26 cellular contexts compared by ENCODE assay signal in the genomic region with DNA sequence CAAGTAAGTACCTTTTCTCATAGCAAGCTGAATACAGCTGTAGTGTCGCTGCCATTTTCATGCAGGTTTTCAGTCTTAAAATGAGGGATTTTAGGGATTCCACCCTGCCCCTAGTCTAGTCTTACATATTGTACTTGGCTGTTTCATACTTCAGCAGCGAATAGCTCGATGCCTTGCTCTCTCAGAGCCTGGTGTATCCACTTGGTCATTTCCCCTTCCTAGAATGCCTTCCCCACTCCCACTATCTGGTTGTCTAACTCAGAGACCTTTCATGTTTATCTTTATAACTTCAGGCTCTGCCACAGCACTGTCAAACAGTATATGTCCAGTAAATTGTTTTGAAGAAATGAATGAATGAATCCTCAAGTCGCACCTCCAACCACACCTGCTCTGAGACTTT.
"Had no signal": no experiment of that assay in that cellular context is flagged by ENCODE, and none has a peak within 500 bp of the region (broad histone marks: within the 10 kb centered on the region; RNA-seq: fewer than 3 reads in every experiment).

No MANE protein-coding gene starts in this region.

- H3K36me3 ChIP-seq: left lung, lower lobe of right lung, ovary, prostate gland, stomach, thyroid gland, transverse colon, upper lobe of left lung, vagina had no signal

- DNase-seq: hypothalamus; immature natural killer cell; kidney; left colon; left lung; lower lobe of right lung; mesendoderm; naive B cell; natural killer cell; ovary; retina; right cardiac atrium; stimulated activated CD4-positive, alpha-beta T cell treated with anti-CD3 and anti-CD28 coated beads, Interleukin-12 subunit alpha, Interleukin-12 subunit beta, amount 100 ng/mL, for 4 hours; stimulated activated CD4-positive, alpha-beta T cell treated with anti-CD3 and anti-CD28 coated beads, Interleukin-15, amount 100 ng/mL, for 24 hours; stimulated activated CD4-positive, alpha-beta T cell treated with anti-CD3 and anti-CD28 coated beads, Interleukin-2, amount 100 ng/mL, for 24 hours; stimulated activated CD4-positive, alpha-beta T cell treated with anti-CD3 and anti-CD28 coated beads, Interleukin-4, amount 100 ng/mL, for 1 hour; stimulated activated naive B cell treated with anti-CD40 and anti-IgM and Interleukin-4, amounts not matched to agents 10 μg/mL and 1 μg/mL and 100 μg/mL, for 72 hours; stimulated activated naive CD8-positive, alpha-beta T cell treated with anti-CD3 and anti-CD28 coated beads, Interleukin-15, Interleukin-2, amounts not matched to agents 100 U/mL and 50 U/mL, for 24 hours; stomach; testis; thyroid gland; transverse colon; upper lobe of left lung had no signal

- H3K4me1 ChIP-seq: left lung, lower lobe of right lung, prostate gland, stomach, testis, thyroid gland, transverse colon, upper lobe of left lung, vagina had no signal

- H3K9me3 ChIP-seq: left lung, lower lobe of right lung, ovary, prostate gland, testis, thyroid gland, transverse colon, upper lobe of left lung, vagina had no signal

- H3K27ac ChIP-seq: left lung, lower lobe of right lung, ovary, prostate gland, stomach, testis, thyroid gland, transverse colon, upper lobe of left lung, vagina had no signal

- H3K4me3 ChIP-seq: left lung, lower lobe of right lung, ovary, prostate gland, stomach, testis, thyroid gland, transverse colon, upper lobe of left lung, vagina had no signal

- FAIRE-seq: islet of Langerhans, kidney had no signal

- ATAC-seq: left colon; left lung; lower lobe of right lung; natural killer cell; right cardiac atrium; stimulated activated naive B cell treated with anti-CD40 and anti-IgM and Interleukin-4, amounts not matched to agents 10 μg/mL and 1 μg/mL and 100 μg/mL, for 72 hours; stimulated activated naive CD8-positive, alpha-beta T cell treated with anti-CD3 and anti-CD28 coated beads, Interleukin-15, Interleukin-2, amounts not matched to agents 100 U/mL and 50 U/mL, for 24 hours had no signal

- H3K27me3 ChIP-seq: left lung, ovary, stomach, testis, thyroid gland, transverse colon, upper lobe of left lung, vagina had no signal
